Comparison of ENCODE assay signal across 1 cellular context in the genomic region with DNA sequence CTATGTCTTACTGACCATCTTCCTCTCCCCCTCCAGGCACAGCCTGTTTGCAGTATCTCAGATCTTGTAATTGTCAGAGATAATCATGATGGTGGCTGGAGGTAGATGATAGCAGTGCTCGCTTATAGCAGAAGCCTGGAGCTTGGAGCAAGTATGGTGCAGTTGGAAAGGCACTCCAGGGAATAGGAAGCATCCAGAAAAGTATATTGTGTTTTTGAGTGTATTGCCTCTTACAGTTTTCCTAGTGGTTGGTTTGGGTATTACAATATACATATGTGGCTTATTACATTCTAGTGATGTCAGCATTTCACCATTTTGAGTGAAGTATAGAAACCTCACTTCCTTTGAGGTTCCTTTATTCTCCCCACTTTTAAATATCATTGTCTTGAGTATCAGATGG.
TF ChIP-seq lines count a peak whose summit lies in the region.

No MANE protein-coding gene starts in this region.

TF ChIP-seq in K562, 482 proteins besides CTCF, POLR2A, EP300 and RAD21 (continued from another document):
- TF ChIP-seq MGA (IDR thresholded peaks at IDR 0.05) (no peak), SIN3B (IDR thresholded peaks at IDR 0.05; ENCODE audit: low read depth) (no peak)
